8 cellular contexts compared by ENCODE assay signal in genomic region chrX:107741318-107741813, GRCh38. TPM values are rescaled to one million over a fixed set of nuclear protein-coding genes. Genes with fewer than 3 reads are reported as not detected.
DNase-seq lines count a peak whose midpoint lies in the region; ATAC-seq and TF ChIP-seq lines count a peak whose summit lies in the region.

No MANE protein-coding gene starts in this region.

- H4K91ac ChIP-seq in trophoblast cell (ENCODE audit: low read depth, low read length) = no peak overlapping the region

- ATAC-seq in GM18909 (IDR thresholded peaks at IDR 0.05; ENCODE audit: poor library complexity, unreplicated experiment) = peak; percentile 33
- peak; percentile 20 for ATAC-seq in HG02981 (IDR thresholded peaks at IDR 0.05; ENCODE audit: unreplicated experiment)

- H3K18ac ChIP-seq in trophoblast cell (ENCODE audit: low read length) = no peak overlapping the region

- no peak overlapping the region for H3K4me2 ChIP-seq in trophoblast cell (ENCODE audit: low read length)

- no peak overlapping the region for H4K8ac ChIP-seq in trophoblast cell (ENCODE audit: low read depth, low read length)

- H3K4ac ChIP-seq in trophoblast cell (ENCODE audit: low read depth, low read length) = no peak overlapping the region

- peak; percentile 36 for DNase-seq in astrocyte of the hippocampus (ENCODE audit: low read depth, low spot score)
- no peak for DNase-seq in trophoblast cell
- DNase-seq in stimulated activated CD4-positive, alpha-beta T cell treated with anti-CD3 and anti-CD28 coated beads, Interleukin-4, amount 100 ng/mL, for 4 hours = no peak
- DNase-seq in DMS53 (lab: John Stamatoyannopoulos, UW) = no peak
- DNase-seq in NCI-H2081 (lab: John Stamatoyannopoulos, UW) = no peak

- no peak for TF ChIP-seq CTCF in neutrophil (IDR thresholded peaks at IDR 0.05)

- H2BK120ac ChIP-seq in trophoblast cell (ENCODE audit: insufficient read depth, low read length, poor library complexity) = no peak overlapping the region

- H3K36me3 ChIP-seq in neutrophil (no peaks in the 10 kb centered on the region), trophoblast cell (ENCODE audit: control insufficient read depth in 1 of 2, insufficient read depth in 2 of 2, low read length in 2 of 2) (no peaks in the 10 kb centered on the region)

- H3K14ac ChIP-seq in trophoblast cell (ENCODE audit: low read length) = no peak overlapping the region

- H3K9ac ChIP-seq in trophoblast cell (ENCODE audit: low read length) = no peak overlapping the region

- peaks cover 8% of the 10 kb centered on the region for H3K27me3 ChIP-seq in neutrophil
- no peaks in the 10 kb centered on the region for H3K27me3 ChIP-seq in trophoblast cell (ENCODE audit: insufficient read depth, low read length)

- H3K27ac ChIP-seq in neutrophil = peak overlapping the region; percentile 36
- H3K27ac ChIP-seq in trophoblast cell (ENCODE audit: low read depth, low read length) = no peak overlapping the region

- H2AFZ ChIP-seq in trophoblast cell (ENCODE audit: insufficient read depth, low read length, poor library complexity) = no peak overlapping the region

- H3K79me2 ChIP-seq in trophoblast cell (ENCODE audit: control insufficient read depth, insufficient read depth, low read length, poor library complexity) = no peaks in the 10 kb centered on the region

- no peak overlapping the region for H3K23ac ChIP-seq in trophoblast cell (ENCODE audit: low read length)

- WGBS in trophoblast cell (ENCODE audit: extremely low coverage, insufficient coverage, insufficient read length) = no CpG with 5 or more reads among the region's 7 CpGs

- no peak overlapping the region for H4K12ac ChIP-seq in trophoblast cell (ENCODE audit: low read depth, low read length)

- H2BK5ac ChIP-seq in trophoblast cell (ENCODE audit: low read depth, low read length, poor library complexity) = no peak overlapping the region

- peaks cover 4 to 10% of the 10 kb centered on the region in 2 experiments for H3K4me1 ChIP-seq in neutrophil (ENCODE audit: control insufficient read depth in 1 of 2, insufficient read depth in 1 of 2, low read depth in 1 of 2, low read length in 1 of 2)
- no peaks in the 10 kb centered on the region for H3K4me1 ChIP-seq in trophoblast cell (ENCODE audit: control insufficient read depth in 1 of 2, insufficient read depth in 2 of 2, low read length in 2 of 2)

- H3K9me3 ChIP-seq in neutrophil = no peaks in the 10 kb centered on the region
- H3K9me3 ChIP-seq in trophoblast cell (ENCODE audit: insufficient read depth, low read depth, low read length) = no peaks in the 10 kb centered on the region

- peak overlapping the region; percentile 48 to 54 for H3K4me3 ChIP-seq in neutrophil (ENCODE audit: low read depth in 1 of 2, low read length in 1 of 2)
- no peak overlapping the region for H3K4me3 ChIP-seq in trophoblast cell (ENCODE audit: low read depth, low read length)

- H2AK5ac ChIP-seq in trophoblast cell (ENCODE audit: low read length) = no peak overlapping the region

- no peaks in the 10 kb centered on the region for H3K79me1 ChIP-seq in trophoblast cell (ENCODE audit: low read length)

- H2BK12ac ChIP-seq in trophoblast cell (ENCODE audit: low read length) = no peak overlapping the region

RNA-seq across cellular contexts. Expression of gene TSC22D3, which starts 34.2 kb away (rescaled TPM):
- 16.0 and 16.8 TPM in 2 replicates for polyA plus RNA-seq in trophoblast cell (2013)

RNA-seq across cellular contexts. Expression of gene NCBP2L, which starts 36.2 kb away (rescaled TPM):
- polyA plus RNA-seq in trophoblast cell (2013) = not detected in 2 replicates
